ENCODE assay signal across 2 cellular contexts in the genomic region with DNA sequence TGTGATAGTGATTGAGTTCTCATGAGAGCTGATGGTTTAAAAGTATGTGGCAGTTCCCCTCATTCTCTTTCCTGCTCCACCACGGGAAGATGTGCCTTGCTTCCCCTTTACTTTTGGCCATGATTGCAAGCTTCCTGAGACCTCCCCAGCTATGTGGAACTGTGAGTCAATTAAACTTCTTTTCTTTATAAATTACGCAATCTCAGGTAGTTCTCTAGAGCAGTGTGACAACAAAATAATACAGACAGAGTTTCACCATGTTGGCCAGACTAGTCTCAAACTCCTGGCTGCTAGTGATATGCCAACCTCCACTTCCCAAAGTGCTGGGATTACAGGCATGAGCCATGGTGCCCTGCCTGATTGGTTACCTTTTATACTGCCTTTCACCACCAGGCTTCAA.
TF ChIP-seq lines count a peak whose summit lies in the region.

No MANE protein-coding gene starts in this region.

TF ChIP-seq in HepG2, 621 proteins besides CTCF, POLR2A, EP300 and RAD21:
- no peak for TF ChIP-seq MYNN (CRISPR knock-in tag; IDR thresholded peaks at IDR 0.05; ENCODE audit: low read depth)
- TF ChIP-seq CEBPB (IDR thresholded peaks at IDR 0.05; ENCODE audit: borderline replicate concordance, low read depth, low read length) = peak; percentile 65; the same call in 1 of the 2 replicates

TF ChIP-seq in IMR-90, 13 proteins besides CTCF, POLR2A, EP300 and RAD21:
- TF ChIP-seq, protein P1, sequence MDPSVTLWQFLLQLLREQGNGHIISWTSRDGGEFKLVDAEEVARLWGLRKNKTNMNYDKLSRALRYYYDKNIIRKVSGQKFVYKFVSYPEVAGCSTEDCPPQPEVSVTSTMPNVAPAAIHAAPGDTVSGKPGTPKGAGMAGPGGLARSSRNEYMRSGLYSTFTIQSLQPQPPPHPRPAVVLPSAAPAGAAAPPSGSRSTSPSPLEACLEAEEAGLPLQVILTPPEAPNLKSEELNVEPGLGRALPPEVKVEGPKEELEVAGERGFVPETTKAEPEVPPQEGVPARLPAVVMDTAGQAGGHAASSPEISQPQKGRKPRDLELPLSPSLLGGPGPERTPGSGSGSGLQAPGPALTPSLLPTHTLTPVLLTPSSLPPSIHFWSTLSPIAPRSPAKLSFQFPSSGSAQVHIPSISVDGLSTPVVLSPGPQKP (IDR thresholded peaks at IDR 0.05; ENCODE audit: borderline replicate concordance, low read depth, low read length) = no peak
- no peak for TF ChIP-seq NFE2L2 (IDR thresholded peaks at IDR 0.05; ENCODE audit: low read depth, low read length)
- TF ChIP-seq MAFK (IDR thresholded peaks at IDR 0.05; ENCODE audit: low read depth, low read length) = no peak
- no peak for TF ChIP-seq CHD1 (IDR thresholded peaks at IDR 0.05; ENCODE audit: low read depth, low read length)
- TF ChIP-seq CEBPB (IDR thresholded peaks at IDR 0.05; ENCODE audit: low read depth, low read length) = peak; percentile 78
- TF ChIP-seq, protein P2, sequence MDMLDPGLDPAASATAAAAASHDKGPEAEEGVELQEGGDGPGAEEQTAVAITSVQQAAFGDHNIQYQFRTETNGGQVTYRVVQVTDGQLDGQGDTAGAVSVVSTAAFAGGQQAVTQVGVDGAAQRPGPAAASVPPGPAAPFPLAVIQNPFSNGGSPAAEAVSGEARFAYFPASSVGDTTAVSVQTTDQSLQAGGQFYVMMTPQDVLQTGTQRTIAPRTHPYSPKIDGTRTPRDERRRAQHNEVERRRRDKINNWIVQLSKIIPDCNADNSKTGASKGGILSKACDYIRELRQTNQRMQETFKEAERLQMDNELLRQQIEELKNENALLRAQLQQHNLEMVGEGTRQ (IDR thresholded peaks at IDR 0.05; ENCODE audit: low read depth, low read length) = no peak
TF ChIP-seq in IMR-90: peak in this region for 1.
